21 cellular contexts compared by ENCODE assay signal in genomic region chr5:15938961-15939360, GRCh38.
DNase-seq lines count a peak whose midpoint lies in the region; TF ChIP-seq lines count a peak whose summit lies in the region.
"Had no signal": no experiment of that assay in that cellular context is flagged by ENCODE, and none has a peak within 500 bp of the region (broad histone marks: within the 10 kb centered on the region; RNA-seq: fewer than 3 reads in every experiment).

No MANE protein-coding gene starts in this region.

- H3K9ac ChIP-seq in GM23248 = no peak overlapping the region
- no peak overlapping the region for H3K9ac ChIP-seq in SK-N-SH
- H3K9ac ChIP-seq in fibroblast of lung (ENCODE audit: insufficient read depth, low read length) = no peak overlapping the region

- CTCF ChIA-PET in SK-N-SH (lab: Yijun Ruan, JAX) = no interaction called here

- no peaks in the 10 kb centered on the region for H3K9me2 ChIP-seq in GM23248 (ENCODE audit: insufficient read depth)
- H3K9me2 ChIP-seq in SK-N-SH = no peaks in the 10 kb centered on the region

- H3K9me3 ChIP-seq in GM23248 (ENCODE audit: low read depth) = no peaks in the 10 kb centered on the region
- H3K9me3 ChIP-seq in SK-N-SH = no peaks in the 10 kb centered on the region
- H3K9me3 ChIP-seq in fibroblast of lung (ENCODE audit: control insufficient read depth, insufficient read depth, low read depth, low read length) = no peaks in the 10 kb centered on the region
- H3K9me3 ChIP-seq: heart left ventricle, vagina had no signal

- H3K4me2 ChIP-seq in GM23248 (ENCODE audit: unreplicated experiment) (no peak overlapping the region), SK-N-SH (no peak overlapping the region), fibroblast of lung (ENCODE audit: extremely low read depth, insufficient read depth, low read length) (no peak overlapping the region)

- no peaks in the 10 kb centered on the region for H4K20me1 ChIP-seq in GM23248 (ENCODE audit: insufficient read depth)
- H4K20me1 ChIP-seq in SK-N-SH (ENCODE audit: insufficient read depth) = no peaks in the 10 kb centered on the region
- H4K20me1 ChIP-seq in fibroblast of lung (ENCODE audit: control insufficient read depth, extremely low read depth, insufficient read depth, low read length) = no peaks in the 10 kb centered on the region

- no peaks in the 10 kb centered on the region for H3K27me3 ChIP-seq in GM23248 (replicated peaks; ENCODE audit: insufficient read depth)
- no peaks in the 10 kb centered on the region for H3K27me3 ChIP-seq in SK-N-SH (ENCODE audit: insufficient read depth)
- H3K27me3 ChIP-seq in fibroblast of lung (ENCODE audit: control insufficient read depth, insufficient read depth, low read length) = no peaks in the 10 kb centered on the region
- H3K27me3 ChIP-seq in dorsolateral prefrontal cortex = no peaks in the 10 kb centered on the region
- H3K27me3 ChIP-seq: heart left ventricle, left lung, vagina had no signal

- TF ChIP-seq EP300 in SK-N-SH (IDR thresholded peaks at IDR 0.05; ENCODE audit: borderline replicate concordance in 1 of 2, low read depth in 1 of 2, low read length in 1 of 2) = no peak

- no peak for TF ChIP-seq CTCF in SK-N-SH (IDR thresholded peaks at IDR 0.05)
- TF ChIP-seq CTCF in fibroblast of lung (conservative IDR thresholded peaks at IDR 0.05 in 1 of 2, IDR thresholded peaks at IDR 0.05 in 1 of 2; ENCODE audit: low read depth in 1 of 2, low read length in 2 of 2) = no peak
- no peak for TF ChIP-seq CTCF in retinal pigment epithelial cell (conservative IDR thresholded peaks at IDR 0.05; ENCODE audit: low read depth, low read length)
- TF ChIP-seq CTCF in dorsolateral prefrontal cortex (IDR thresholded peaks at IDR 0.05 in 54 of 56, conservative IDR thresholded peaks at IDR 0.05 in 2 of 56; ENCODE audit: low read depth in 1 of 56, partially characterized antibody in 56 of 56) = no peak

- H3K36me3 ChIP-seq in GM23248 (ENCODE audit: low read depth) (0 out of 2 replicates have a peak, but pooled peaks cover 10% of the 10 kb centered on the region), SK-N-SH (replicated peaks in 1 of 2; ENCODE audit: control insufficient read depth in 1 of 2, insufficient read depth in 2 of 2, low read length in 1 of 2) (peaks cover 9 to 29% of the 10 kb centered on the region in 2 experiments), fibroblast of lung (ENCODE audit: control insufficient read depth, insufficient read depth, low read length) (peaks cover 9% of the 10 kb centered on the region)

- in situ Hi-C loops in GM23248 (cut with MboI) = no loop called here

- no peak overlapping the region for H3K4me3 ChIP-seq in GM23248
- H3K4me3 ChIP-seq in SK-N-SH (ENCODE audit: low read depth in 2 of 2, low read length in 1 of 2) = no peak overlapping the region
- no peak overlapping the region for H3K4me3 ChIP-seq in fibroblast of lung (replicated peaks in 1 of 4; ENCODE audit: control extremely low read depth in 1 of 4, insufficient read depth in 1 of 4, low read depth in 3 of 4, low read length in 4 of 4)
- H3K4me3 ChIP-seq in retinal pigment epithelial cell (ENCODE audit: low read length) = no peak overlapping the region
- no peak overlapping the region for H3K4me3 ChIP-seq in dorsolateral prefrontal cortex
- H3K4me3 ChIP-seq: heart left ventricle, left lung, vagina had no signal

- H2AFZ ChIP-seq in GM23248 = no peak overlapping the region
- no peak overlapping the region for H2AFZ ChIP-seq in SK-N-SH (ENCODE audit: low read depth)
- H2AFZ ChIP-seq in fibroblast of lung (ENCODE audit: low read length) = no peak overlapping the region

- peaks cover 18% of the 10 kb centered on the region for H3F3A ChIP-seq in GM23248 (ENCODE audit: insufficient read depth)
- H3F3A ChIP-seq in SK-N-SH (replicated peaks; ENCODE audit: insufficient read depth) = no peaks in the 10 kb centered on the region

- POLR2A ChIA-PET in SK-N-SH (lab: Yijun Ruan, JAX) = no interaction called here

- TF ChIP-seq RAD21 in SK-N-SH (IDR thresholded peaks at IDR 0.05; ENCODE audit: low read length) = no peak

- peak; percentile 92 for DNase-seq in GM23248
- no peak for DNase-seq in SK-N-SH
- peak; percentile 77 to 95 for DNase-seq in fibroblast of lung (ENCODE audit: low read depth in 2 of 2)
- peak; percentile 10 for DNase-seq in retinal pigment epithelial cell (ENCODE audit: low read depth)
- no peak for DNase-seq in dorsolateral prefrontal cortex
- DNase-seq in NCI-H2029 treated with DMSO at 0.1 percent for 48 hours (lab: John Stamatoyannopoulos, UW) = no peak
- DNase-seq in central memory CD4-positive, alpha-beta T cell = no peak
- DNase-seq in caudate nucleus (lab: John Stamatoyannopoulos, UW) = no peak
- DNase-seq: activated T-cell treated with anti-CD3 and anti-CD28 coated beads, Interleukin-2, amount 50 U/mL, for 48 hours; amniotic stem cell; CD4-positive, alpha-beta memory T cell; effector CD8-positive, alpha-beta T cell; GDM1; heart left ventricle; Kasumi-1; left lung; NCI-H1694 treated with DMSO at 0.1 percent for 48 hours; NCI-H526 treated with DMSO at 0.1 percent for 48 hours; nephron progenitor cell; stimulated activated naive B cell treated with anti-CD40 and anti-IgM and Interleukin-4, amounts not matched to agents 10 μg/mL and 1 μg/mL and 100 μg/mL, for 72 hours had no signal

- H3K79me2 ChIP-seq in GM23248 (ENCODE audit: insufficient read depth) = no peaks in the 10 kb centered on the region
- no peaks in the 10 kb centered on the region for H3K79me2 ChIP-seq in SK-N-SH (ENCODE audit: insufficient read depth)
- H3K79me2 ChIP-seq in fibroblast of lung (ENCODE audit: control insufficient read depth, insufficient read depth, low read length) = no peaks in the 10 kb centered on the region

- WGBS in GM23248 (ENCODE audit: low coverage in 1 of 2, low lambda C conversion rate in 2 of 2, missing lambda C conversion rate in 2 of 2), 2 experiments = 0 to 11% methylated on average over 1 of the region's 1 CpG
- 50% methylated on average over 1 of the region's 1 CpG for WGBS in SK-N-SH (ENCODE audit: low lambda C conversion rate)

- peak overlapping the region; percentile 56 for H3K27ac ChIP-seq in GM23248
- peak overlapping the region in 1 of 2 experiments; percentile 30; a peak in 3 of 4 replicates for H3K27ac ChIP-seq in SK-N-SH (ENCODE audit: low read depth in 2 of 2, low read length in 1 of 2)
- H3K27ac ChIP-seq in fibroblast of lung (ENCODE audit: insufficient read depth, low read length) = peak overlapping the region; percentile 63
- H3K27ac ChIP-seq in dorsolateral prefrontal cortex = no peak overlapping the region
- H3K27ac ChIP-seq in caudate nucleus (ENCODE audit: low read depth, low read length) = no peak overlapping the region
- H3K27ac ChIP-seq: heart left ventricle, left lung, vagina had no signal

- H3K4me1 ChIP-seq in GM23248 (ENCODE audit: insufficient read depth) (peaks cover 24% of the 10 kb centered on the region), SK-N-SH (ENCODE audit: control insufficient read depth in 1 of 2, insufficient read depth in 2 of 2, low read depth in 1 of 2, low read length in 1 of 2) (peaks cover 0 to 13% of the 10 kb centered on the region in 2 experiments; a peak in 2 of 4 replicates), fibroblast of lung (ENCODE audit: control insufficient read depth, extremely low read depth, insufficient read depth, low read length) (peaks cover 10% of the 10 kb centered on the region)
- H3K4me1 ChIP-seq: left lung, vagina had no signal

- intact Hi-C loops in dorsolateral prefrontal cortex (cut with DNase I) = no loop called here

TF ChIP-seq in SK-N-SH, 30 proteins besides CTCF, POLR2A, EP300 and RAD21:
- TF ChIP-seq USF2 (IDR thresholded peaks at IDR 0.05; ENCODE audit: borderline replicate concordance, low read depth, low read length) (no peak), NFIC (IDR thresholded peaks at IDR 0.05; ENCODE audit: borderline replicate concordance) (0 out of 2 replicates have a peak, but pooled peaks have one; percentile 11), FOSL2 (IDR thresholded peaks at IDR 0.05; ENCODE audit: borderline replicate concordance, low read depth) (peak; percentile 23; the same call in 1 of the 2 replicates), ELF1 (IDR thresholded peaks at IDR 0.05) (no peak)

Comparison
In these comparisons a context has a peak if more than half of its experiments do, and no peak if none do; other contexts are left out.
1. DNase-seq: peak in GM23248 (single experiment), fibroblast of lung (2 of 2) and retinal pigment epithelial cell (single experiment); none in SK-N-SH (single experiment), dorsolateral prefrontal cortex (0 of 10), NCI-H2029 treated with DMSO at 0.1 percent for 48 hours (single experiment), central memory CD4-positive, alpha-beta T cell (single experiment) and caudate nucleus (0 of 61).
2. H3K27ac ChIP-seq: peak in GM23248 (single experiment) and fibroblast of lung (single experiment); none in dorsolateral prefrontal cortex (0 of 59) and caudate nucleus (single experiment).